Comparison of ENCODE assay signal across 8 cellular contexts in the genomic region with DNA sequence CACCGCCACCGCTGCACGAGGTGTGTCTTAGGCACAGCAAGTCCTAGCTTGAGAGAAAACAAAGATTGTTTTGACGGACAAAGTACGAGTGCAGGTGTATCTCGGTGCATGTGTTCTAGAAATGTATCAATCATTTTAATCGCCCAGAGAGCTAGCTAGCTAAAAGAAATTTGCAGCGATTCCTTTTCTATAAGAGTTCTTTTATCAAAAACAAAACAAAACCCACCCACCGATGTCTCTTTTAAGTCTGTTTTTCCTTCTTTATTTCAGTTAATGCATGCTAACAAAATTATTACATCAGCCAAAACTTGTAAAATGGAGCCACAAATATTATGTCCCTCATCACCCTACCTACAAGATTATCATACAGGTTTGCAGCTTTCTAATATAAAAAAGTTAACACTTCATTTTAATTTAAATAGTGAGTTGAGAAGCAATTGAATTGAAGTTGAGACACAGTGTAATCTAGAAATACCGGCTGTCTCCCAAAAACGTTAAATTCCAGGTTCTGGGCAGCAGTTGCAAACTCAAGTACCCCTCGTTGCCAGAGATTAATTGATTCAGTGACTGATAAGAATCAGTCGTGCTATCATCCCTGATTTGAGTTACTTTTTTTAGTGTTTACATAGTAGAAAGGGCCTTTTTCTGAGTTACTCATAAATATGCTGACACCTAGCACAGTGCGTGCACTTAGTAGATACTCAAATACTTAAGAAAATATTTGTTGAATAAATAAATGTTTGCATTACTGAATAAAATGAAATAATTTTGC. TPM values are rescaled to one million over a fixed set of nuclear protein-coding genes. Genes with fewer than 3 reads are reported as not detected.
A peak's percentile ranks its signal among the peaks of the same experiment; 100 is the strongest.
DNase-seq lines count a peak whose midpoint lies in the region; ATAC-seq and TF ChIP-seq lines count a peak whose summit lies in the region.

No MANE protein-coding gene starts in this region.

- no peaks in the 10 kb centered on the region for H3K9me3 Mint-ChIP-seq in activated CD8-positive, alpha-beta memory T cell treated with anti-CD3 and anti-CD28 coated beads, Interleukin-2, amount 10 ng/mL, durations not matched to agents 7 days and 5 days (ENCODE audit: low read depth)
- H3K9me3 Mint-ChIP-seq in glutamatergic neuron (ENCODE audit: unreplicated experiment), result peaks cover 7% of the 10 kb centered on the region
- H3K9me3 Mint-ChIP-seq in stimulated activated effector memory CD8-positive, alpha-beta T cell treated with anti-CD3 and anti-CD28 coated beads, Interleukin-12 subunit alpha, Interleukin-12 subunit beta, amount 100 ng/mL, for 72 hours, result no peaks in the 10 kb centered on the region

- no peak for TF ChIP-seq CTCF in glutamatergic neuron (IDR thresholded peaks at IDR 0.05; ENCODE audit: partially characterized antibody, unreplicated experiment)

- H3K27ac ChIP-seq in SJSA1, result peak overlapping the region; percentile 92

- peak overlapping the region; percentile 68 for H3K27ac Mint-ChIP-seq in activated CD8-positive, alpha-beta memory T cell treated with anti-CD3 and anti-CD28 coated beads, Interleukin-2, amount 10 ng/mL, durations not matched to agents 7 days and 5 days
- no peak overlapping the region for H3K27ac Mint-ChIP-seq in glutamatergic neuron (ENCODE audit: unreplicated experiment)
- no peak overlapping the region for H3K27ac Mint-ChIP-seq in stimulated activated effector memory CD8-positive, alpha-beta T cell treated with anti-CD3 and anti-CD28 coated beads, Interleukin-12 subunit alpha, Interleukin-12 subunit beta, amount 100 ng/mL, for 72 hours

- no peaks in the 10 kb centered on the region for H3K9me3 ChIP-seq in SJSA1 (replicated peaks)

- peaks cover 3% of the 10 kb centered on the region; the same call in 1 of the 2 replicates for H3K4me1 ChIP-seq in SJSA1 (replicated peaks)

- no peaks in the 10 kb centered on the region for H3K36me3 Mint-ChIP-seq in activated CD8-positive, alpha-beta memory T cell treated with anti-CD3 and anti-CD28 coated beads, Interleukin-2, amount 10 ng/mL, durations not matched to agents 7 days and 5 days
- H3K36me3 Mint-ChIP-seq in glutamatergic neuron (ENCODE audit: unreplicated experiment), result no peaks in the 10 kb centered on the region
- H3K36me3 Mint-ChIP-seq in stimulated activated effector memory CD8-positive, alpha-beta T cell treated with anti-CD3 and anti-CD28 coated beads, Interleukin-12 subunit alpha, Interleukin-12 subunit beta, amount 100 ng/mL, for 72 hours, result no peaks in the 10 kb centered on the region

- H3K4me3 Mint-ChIP-seq in activated CD8-positive, alpha-beta memory T cell treated with anti-CD3 and anti-CD28 coated beads, Interleukin-2, amount 10 ng/mL, durations not matched to agents 7 days and 5 days, result peak overlapping the region; percentile 88
- peak overlapping the region; percentile 81 for H3K4me3 Mint-ChIP-seq in glutamatergic neuron (ENCODE audit: unreplicated experiment)
- H3K4me3 Mint-ChIP-seq in stimulated activated effector memory CD8-positive, alpha-beta T cell treated with anti-CD3 and anti-CD28 coated beads, Interleukin-12 subunit alpha, Interleukin-12 subunit beta, amount 100 ng/mL, for 72 hours, result peak overlapping the region; percentile 80

- CTCF ChIA-PET in activated CD8-positive, alpha-beta memory T cell treated with anti-CD3 and anti-CD28 coated beads, Interleukin-2, amount 10 ng/mL, durations not matched to agents 7 days and 5 days (lab: Charles Lee), result interaction anchor here (1.1 to 1.7 kb wide), 5 partner anchors 22 to 257 kb away, joined by 3 to 5 read pairs (median 4); no protein-coding TSS in a partner anchor

- peaks cover 26% of the 10 kb centered on the region for H3K4me1 Mint-ChIP-seq in activated CD8-positive, alpha-beta memory T cell treated with anti-CD3 and anti-CD28 coated beads, Interleukin-2, amount 10 ng/mL, durations not matched to agents 7 days and 5 days
- H3K4me1 Mint-ChIP-seq in glutamatergic neuron (ENCODE audit: low read depth, unreplicated experiment), result no peaks in the 10 kb centered on the region
- peaks cover 12% of the 10 kb centered on the region for H3K4me1 Mint-ChIP-seq in stimulated activated effector memory CD8-positive, alpha-beta T cell treated with anti-CD3 and anti-CD28 coated beads, Interleukin-12 subunit alpha, Interleukin-12 subunit beta, amount 100 ng/mL, for 72 hours

- DNase-seq in activated CD8-positive, alpha-beta memory T cell treated with anti-CD3 and anti-CD28 coated beads, Interleukin-2, amount 10 ng/mL, durations not matched to agents 7 days and 5 days, result no peak
- no peak for DNase-seq in activated CD8-positive, alpha-beta memory T cell treated with anti-CD3 and anti-CD28 coated beads, Interleukin-2, amount 50 U/mL, for 48 hours
- DNase-seq in SJSA1 (ENCODE audit: low read depth in 1 of 2, low spot score in 2 of 2) (no peak), glutamatergic neuron (no peak), HuH-7.5 (ENCODE audit: low spot score) (no peak)
- no peak for DNase-seq in stimulated activated effector memory CD8-positive, alpha-beta T cell treated with anti-CD3 and anti-CD28 coated beads, Interleukin-12 subunit alpha, Interleukin-12 subunit beta, amount 100 ng/mL, for 72 hours (ENCODE audit: low spot score in 2 of 2)
- no peak for DNase-seq in central memory CD4-positive, alpha-beta T cell

- H3K27me3 Mint-ChIP-seq in activated CD8-positive, alpha-beta memory T cell treated with anti-CD3 and anti-CD28 coated beads, Interleukin-2, amount 10 ng/mL, durations not matched to agents 7 days and 5 days, result peaks cover 38% of the 10 kb centered on the region
- peaks cover 10% of the 10 kb centered on the region for H3K27me3 Mint-ChIP-seq in glutamatergic neuron (ENCODE audit: unreplicated experiment)

- peaks cover 6% of the 10 kb centered on the region for H3K36me3 ChIP-seq in SJSA1

- H3K4me3 ChIP-seq in SJSA1, result peak overlapping the region; percentile 85

- ATAC-seq in activated CD8-positive, alpha-beta memory T cell treated with anti-CD3 and anti-CD28 coated beads, Interleukin-2, amount 10 ng/mL, durations not matched to agents 7 days and 5 days, result no peak
- ATAC-seq in stimulated activated effector memory CD8-positive, alpha-beta T cell treated with anti-CD3 and anti-CD28 coated beads, Interleukin-12 subunit alpha, Interleukin-12 subunit beta, amount 100 ng/mL, for 72 hours, result peak; percentile 20
- no peak for ATAC-seq in GM18858 (IDR thresholded peaks at IDR 0.05; ENCODE audit: unreplicated experiment)

- peaks cover 2% of the 10 kb centered on the region; the same call in 1 of the 2 replicates for H3K27me3 ChIP-seq in SJSA1 (replicated peaks)

RNA-seq across cellular contexts. Expression of gene SYDE2, which starts 1.5 kb away (rescaled TPM):
- 1 to 10 TPM; 1.4 to 2.2 TPM for total RNA-seq in activated CD8-positive, alpha-beta memory T cell treated with anti-CD3 and anti-CD28 coated beads, Interleukin-2, amount 10 ng/mL, durations not matched to agents 7 days and 5 days
- total RNA-seq in SJSA1 (2014; rRNA removed; shearing (Covaris generic)), result 5.5 and 8.4 TPM in 2 replicates
- total RNA-seq in glutamatergic neuron (ENCODE audit: unreplicated experiment), result 1.5 TPM

RNA-seq across cellular contexts. Expression of gene C1orf52, which starts 57.2 kb away (rescaled TPM):
- total RNA-seq in activated CD8-positive, alpha-beta memory T cell treated with anti-CD3 and anti-CD28 coated beads, Interleukin-2, amount 10 ng/mL, durations not matched to agents 7 days and 5 days, result 10 to 100 TPM; 23.5 to 28.7 TPM
- total RNA-seq in SJSA1 (2014; rRNA removed; shearing (Covaris generic)), result 26.5 and 28.3 TPM in 2 replicates
- total RNA-seq in glutamatergic neuron (ENCODE audit: unreplicated experiment), result 53.7 TPM
